Comparison of ENCODE assay signal across 15 cellular contexts in genomic region chr2:175097297-175097696, GRCh38.
DNase-seq lines count a peak whose midpoint lies in the region; ATAC-seq and TF ChIP-seq lines count a peak whose summit lies in the region.
"Had no signal": no experiment of that assay in that cellular context is flagged by ENCODE, and none has a peak within 500 bp of the region (broad histone marks: within the 10 kb centered on the region; RNA-seq: fewer than 3 reads in every experiment).

No MANE protein-coding gene starts in this region.

- DNase-seq in AG09309 (ENCODE audit: low read depth) (peak; percentile 5), HS-27A (ENCODE audit: low read depth) (peak; percentile 7), astrocyte of the hippocampus (ENCODE audit: low read depth, low spot score) (peak; percentile 82), hepatic stellate cell (ENCODE audit: low spot score) (peak; percentile 87), OCI-M2 (lab: John Stamatoyannopoulos, UW; ENCODE audit: unreplicated experiment) (no peak), SW 1271 (lab: John Stamatoyannopoulos, UW) (no peak)
- DNase-seq: activated CD4-positive, alpha-beta memory T cell treated with anti-CD3 and anti-CD28 coated beads, Interleukin-2, amount 10 ng/mL, durations not matched to agents 7 days and 5 days; aorta; DMS 273 treated with DMSO at 0.1 percent for 48 hours; head of caudate nucleus; NK-92 treated with Interleukin-12 subunit alpha and Interleukin-12 subunit beta, amount 100 ng/mL, for 24 hours; SHP77 treated with DMSO at 0.1 percent for 48 hours had no signal

- no peak for ATAC-seq in HG03045 (IDR thresholded peaks at IDR 0.05; ENCODE audit: unreplicated experiment)
- no peak for ATAC-seq in GM21515 (IDR thresholded peaks at IDR 0.05; ENCODE audit: unreplicated experiment)

- no peak overlapping the region for H3K4me3 ChIP-seq in AG09309 (ENCODE audit: control insufficient read depth, low read depth, low read length)
- H3K4me3 ChIP-seq: suprapubic skin had no signal

- TF ChIP-seq CTCF in AG09309 (IDR thresholded peaks at IDR 0.05; ENCODE audit: control insufficient read depth, insufficient read depth, low read depth, low read length, missing control alignments) = no peak

Comparison
In these comparisons a context has a peak if more than half of its experiments do, and no peak if none do; other contexts are left out.
1. DNase-seq: peak in AG09309 (single experiment), HS-27A (single experiment), astrocyte of the hippocampus (single experiment) and hepatic stellate cell (single experiment); none in OCI-M2 (single experiment) and SW 1271 (0 of 2).